ENCODE assay signal across 24 cellular contexts in the genomic region with DNA sequence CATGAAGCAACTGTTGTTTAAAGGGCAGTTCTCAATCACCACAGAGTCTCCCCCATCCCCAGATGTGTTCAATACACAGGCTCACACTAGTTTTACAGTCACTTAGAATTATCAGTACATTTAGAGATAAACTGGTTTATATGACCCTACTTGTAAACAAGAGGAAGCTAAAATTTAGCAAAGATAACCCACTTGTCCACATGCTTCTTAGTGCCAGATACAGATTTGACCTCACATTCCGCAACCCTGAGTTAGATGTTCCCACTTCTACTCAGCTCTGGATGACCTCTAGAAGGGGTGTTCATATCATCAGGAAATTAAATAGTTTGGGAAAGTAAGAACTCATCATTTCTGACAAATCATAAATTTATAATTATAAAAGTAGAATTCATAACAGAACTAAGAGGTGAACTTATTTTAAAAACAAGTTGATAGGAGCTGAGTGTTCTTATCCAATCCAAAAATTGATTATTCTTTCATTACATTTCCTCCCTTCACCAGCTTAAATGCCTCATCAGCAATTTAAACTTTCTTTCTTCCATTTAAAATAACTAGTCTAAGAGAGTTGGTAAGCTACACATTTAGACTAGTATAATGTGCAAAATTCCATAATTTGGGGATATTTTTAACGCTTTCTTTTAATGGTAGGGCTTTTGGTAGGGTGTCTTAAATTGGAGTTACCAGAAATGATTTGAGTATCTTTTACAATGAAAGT.
"Had no signal": no experiment of that assay in that cellular context is flagged by ENCODE, and none has a peak within 500 bp of the region (broad histone marks: within the 10 kb centered on the region; RNA-seq: fewer than 3 reads in every experiment).

No MANE protein-coding gene starts in this region.

- H3K4me2 ChIP-seq: hepatocyte, smooth muscle cell had no signal

- H3K79me2 ChIP-seq: hepatocyte had no signal

- H3K27me3 ChIP-seq: esophagus squamous epithelium, foreskin keratinocyte, hepatocyte, pancreas, tibial artery, upper lobe of left lung, uterus had no signal

- H3K9me3 ChIP-seq: esophagus squamous epithelium, mucosa of descending colon, pancreas, tibial artery, upper lobe of left lung, uterus had no signal

- ATAC-seq: effector memory CD8-positive, alpha-beta T cell; foreskin keratinocyte; left cardiac atrium; left ventricle myocardium superior; mucosa of descending colon; natural killer cell; pancreas; right cardiac atrium; stimulated activated effector memory CD8-positive, alpha-beta T cell treated with anti-CD3 and anti-CD28 coated beads, Interleukin-12 subunit alpha, Interleukin-12 subunit beta, amount 100 ng/mL, for 72 hours; stimulated activated naive CD8-positive, alpha-beta T cell treated with anti-CD3 and anti-CD28 coated beads, Interleukin-15, Interleukin-2, amounts not matched to agents 100 U/mL and 50 U/mL, for 24 hours had no signal

- H2AFZ ChIP-seq: hepatocyte had no signal

- H3K36me3 ChIP-seq: pancreas, upper lobe of left lung, uterus had no signal

- H3K4me1 ChIP-seq: esophagus squamous epithelium, foreskin keratinocyte, pancreas, upper lobe of left lung, uterus had no signal

- H3K27ac ChIP-seq: epithelial cell of prostate, esophagus squamous epithelium, foreskin keratinocyte, hepatocyte, pancreas, tibial artery, upper lobe of left lung, uterus had no signal

- FAIRE-seq: colon, kidney, pancreas had no signal

- DNase-seq: effector memory CD8-positive, alpha-beta T cell; esophagus squamous epithelium; foreskin keratinocyte; head of caudate nucleus; kidney; left cardiac atrium; left ventricle myocardium superior; mammary epithelial cell; mucosa of descending colon; natural killer cell; nucleus accumbens; pancreas; right cardiac atrium; stimulated activated CD4-positive, alpha-beta T cell treated with anti-CD3 and anti-CD28 coated beads, Interleukin-2, amount 100 ng/mL, for 48 hours; stimulated activated CD8-positive, alpha-beta memory T cell treated with anti-CD3 and anti-CD28 coated beads, Interleukin-4, amount 100 ng/mL, for 48 hours; stimulated activated naive CD8-positive, alpha-beta T cell treated with anti-CD3 and anti-CD28 coated beads, Interleukin-15, Interleukin-2, amounts not matched to agents 100 U/mL and 50 U/mL, for 24 hours; tibial artery; upper lobe of left lung; uterus had no signal

- H3K4me3 ChIP-seq: esophagus squamous epithelium, hepatocyte, mucosa of descending colon, pancreas, smooth muscle cell, tibial artery, upper lobe of left lung, uterus had no signal
